ENCODE assay signal across 21 cellular contexts in genomic region chr16:54576776-54577175, GRCh38.
"Had no signal": no experiment of that assay in that cellular context is flagged by ENCODE, and none has a peak within 500 bp of the region (broad histone marks: within the 10 kb centered on the region; RNA-seq: fewer than 3 reads in every experiment).

No MANE protein-coding gene starts in this region.

- H3K27ac ChIP-seq: dorsolateral prefrontal cortex, heart right ventricle, parathyroid adenoma, prostate gland, right lobe of liver, suprapubic skin, thyroid gland had no signal

- H3K36me3 ChIP-seq: heart right ventricle, prostate gland, right lobe of liver, suprapubic skin, thyroid gland had no signal

- H3K36me3 Mint-ChIP-seq: naive B cell; stimulated activated effector memory CD8-positive, alpha-beta T cell treated with anti-CD3 and anti-CD28 coated beads, Interleukin-12 subunit alpha, Interleukin-12 subunit beta, amount 100 ng/mL, for 72 hours; type B pancreatic cell had no signal

- H3K4me1 ChIP-seq: heart right ventricle, parathyroid adenoma, prostate gland, right lobe of liver, thyroid gland had no signal

- H3K9ac ChIP-seq: parathyroid adenoma had no signal

- H3K79me2 ChIP-seq: parathyroid adenoma had no signal

- H3K27ac Mint-ChIP-seq: naive B cell; stimulated activated effector memory CD8-positive, alpha-beta T cell treated with anti-CD3 and anti-CD28 coated beads, Interleukin-12 subunit alpha, Interleukin-12 subunit beta, amount 100 ng/mL, for 72 hours; type B pancreatic cell had no signal

- H3K4me3 Mint-ChIP-seq: naive B cell; stimulated activated effector memory CD8-positive, alpha-beta T cell treated with anti-CD3 and anti-CD28 coated beads, Interleukin-12 subunit alpha, Interleukin-12 subunit beta, amount 100 ng/mL, for 72 hours; type B pancreatic cell had no signal

- H2AFZ ChIP-seq: parathyroid adenoma had no signal

- H3K4me3 ChIP-seq: dorsolateral prefrontal cortex, heart right ventricle, lung, prostate gland, right lobe of liver, suprapubic skin, thyroid gland had no signal

- H3K27me3 ChIP-seq: right lobe of liver, suprapubic skin, thyroid gland had no signal

- H3K4me1 Mint-ChIP-seq: naive B cell; stimulated activated effector memory CD8-positive, alpha-beta T cell treated with anti-CD3 and anti-CD28 coated beads, Interleukin-12 subunit alpha, Interleukin-12 subunit beta, amount 100 ng/mL, for 72 hours had no signal

- H3K9me3 ChIP-seq: heart right ventricle, prostate gland, right lobe of liver, suprapubic skin, thyroid gland had no signal

- H3K9me3 Mint-ChIP-seq: type B pancreatic cell had no signal

- ATAC-seq: esophagus mucosa; heart right ventricle; left cardiac atrium; left ventricle myocardium superior; right lobe of liver; stimulated activated effector memory CD8-positive, alpha-beta T cell treated with anti-CD3 and anti-CD28 coated beads, Interleukin-12 subunit alpha, Interleukin-12 subunit beta, amount 100 ng/mL, for 72 hours; stimulated activated naive CD8-positive, alpha-beta T cell treated with anti-CD3 and anti-CD28 coated beads, Interleukin-15, Interleukin-2, amounts not matched to agents 100 U/mL and 50 U/mL, for 24 hours had no signal

- DNase-seq: cortex of kidney; dorsolateral prefrontal cortex; effector CD8-positive, alpha-beta T cell; heart right ventricle; kidney; left cardiac atrium; left ventricle myocardium superior; mesenchymal stem cell; naive B cell; right lobe of liver; stimulated activated CD4-positive, alpha-beta T cell treated with anti-CD3 and anti-CD28 coated beads, Interleukin-4, amount 100 ng/mL, for 1 hour; stimulated activated CD8-positive, alpha-beta memory T cell treated with anti-CD3 and anti-CD28 coated beads, Interleukin-4, amount 100 ng/mL, for 48 hours; stimulated activated naive CD8-positive, alpha-beta T cell treated with anti-CD3 and anti-CD28 coated beads, Interleukin-15, Interleukin-2, amounts not matched to agents 100 U/mL and 50 U/mL, for 24 hours; thyroid gland had no signal
